In the genomic region with DNA sequence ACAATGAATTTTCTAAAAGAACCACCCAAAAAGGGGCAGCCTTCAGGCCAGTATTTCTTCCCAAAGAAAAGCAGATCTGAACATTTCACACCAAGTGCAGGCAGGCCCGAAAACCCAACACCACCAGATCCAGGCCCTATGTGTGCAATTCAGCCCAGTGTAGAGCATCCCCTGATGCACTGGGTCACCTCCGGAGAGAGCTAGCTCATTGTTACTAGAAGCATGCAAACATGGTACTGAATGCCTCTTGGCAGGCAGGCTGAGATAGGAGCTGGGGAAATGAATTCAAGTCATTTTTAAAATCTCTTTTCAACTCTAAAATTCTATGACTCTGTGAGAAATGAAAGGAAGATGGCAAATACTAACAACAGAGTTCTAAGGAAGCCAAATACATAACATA, we compare ENCODE assay signal across 21 cellular contexts.
"Had no signal": no experiment of that assay in that cellular context is flagged by ENCODE, and none has a peak within 500 bp of the region (broad histone marks: within the 10 kb centered on the region; RNA-seq: fewer than 3 reads in every experiment).

No MANE protein-coding gene starts in this region.

- H3K4me3 Mint-ChIP-seq: activated CD8-positive, alpha-beta memory T cell treated with anti-CD3 and anti-CD28 coated beads, Interleukin-2, amount 10 ng/mL, durations not matched to agents 7 days and 5 days; activated CD8-positive, alpha-beta T cell treated with anti-CD3 and anti-CD28 coated beads for 36 hours; activated naive CD8-positive, alpha-beta T cell treated with anti-CD3 and anti-CD28 coated beads for 36 hours; activated T-helper 17 cell treated with anti-CD3 and anti-CD28 coated beads, Interleukin-2, amount 50 U/mL, for 72 hours; dendritic cell treated with granulocyte-macrophage colony-stimulating factor and Interleukin-4, amounts not matched to agents 40 ng/mL and 50 ng/mL, for 4 days had no signal

- H3K27me3 Mint-ChIP-seq: activated CD8-positive, alpha-beta memory T cell treated with anti-CD3 and anti-CD28 coated beads, Interleukin-2, amount 10 ng/mL, durations not matched to agents 7 days and 5 days; activated CD8-positive, alpha-beta T cell treated with anti-CD3 and anti-CD28 coated beads for 36 hours; activated naive CD8-positive, alpha-beta T cell treated with anti-CD3 and anti-CD28 coated beads for 36 hours; activated T-helper 17 cell treated with anti-CD3 and anti-CD28 coated beads, Interleukin-2, amount 50 U/mL, for 72 hours; dendritic cell treated with granulocyte-macrophage colony-stimulating factor and Interleukin-4, amounts not matched to agents 40 ng/mL and 50 ng/mL, for 4 days; naive B cell had no signal

- ATAC-seq: activated CD8-positive, alpha-beta memory T cell treated with anti-CD3 and anti-CD28 coated beads, Interleukin-2, amount 10 ng/mL, durations not matched to agents 7 days and 5 days; activated CD8-positive, alpha-beta T cell treated with anti-CD3 and anti-CD28 coated beads for 36 hours; activated T-helper 17 cell treated with anti-CD3 and anti-CD28 coated beads, Interleukin-2, amount 50 U/mL, for 72 hours; gastrocnemius medialis; left ventricle myocardium superior had no signal

- DNase-seq: activated CD4-positive, alpha-beta T cell treated with anti-CD3 and anti-CD28 coated beads for 1 hour; activated CD8-positive, alpha-beta memory T cell treated with anti-CD3 and anti-CD28 coated beads, Interleukin-2, amount 10 ng/mL, durations not matched to agents 7 days and 5 days; activated CD8-positive, alpha-beta T cell treated with anti-CD3 and anti-CD28 coated beads for 36 hours; activated naive CD8-positive, alpha-beta T cell treated with anti-CD3 and anti-CD28 coated beads for 36 hours; effector memory CD4-positive, alpha-beta T cell; esophagus squamous epithelium; gastrocnemius medialis; left ventricle myocardium superior; mammary epithelial cell; naive B cell; occipital lobe; posterior cingulate gyrus; SIG-M5; sigmoid colon; SK-N-SH; stimulated activated CD4-positive, alpha-beta T cell treated with anti-CD3 and anti-CD28 coated beads, Interleukin-15, amount 100 ng/mL, for 24 hours; stimulated activated CD8-positive, alpha-beta memory T cell treated with anti-CD3 and anti-CD28 coated beads, Interleukin-4, amount 100 ng/mL, for 48 hours; stimulated activated naive CD4-positive, alpha-beta T cell; upper lobe of left lung had no signal

- H3K27ac ChIP-seq: esophagus squamous epithelium, gastrocnemius medialis, sigmoid colon, upper lobe of left lung had no signal

- H3K9me3 Mint-ChIP-seq: activated CD8-positive, alpha-beta T cell treated with anti-CD3 and anti-CD28 coated beads for 36 hours; activated naive CD8-positive, alpha-beta T cell treated with anti-CD3 and anti-CD28 coated beads for 36 hours; activated T-helper 17 cell treated with anti-CD3 and anti-CD28 coated beads, Interleukin-2, amount 50 U/mL, for 72 hours; dendritic cell treated with granulocyte-macrophage colony-stimulating factor and Interleukin-4, amounts not matched to agents 40 ng/mL and 50 ng/mL, for 4 days; naive B cell had no signal

- H3K27ac Mint-ChIP-seq: activated CD8-positive, alpha-beta memory T cell treated with anti-CD3 and anti-CD28 coated beads, Interleukin-2, amount 10 ng/mL, durations not matched to agents 7 days and 5 days; activated CD8-positive, alpha-beta T cell treated with anti-CD3 and anti-CD28 coated beads for 36 hours; activated naive CD8-positive, alpha-beta T cell treated with anti-CD3 and anti-CD28 coated beads for 36 hours; activated T-helper 17 cell treated with anti-CD3 and anti-CD28 coated beads, Interleukin-2, amount 50 U/mL, for 72 hours; dendritic cell treated with granulocyte-macrophage colony-stimulating factor and Interleukin-4, amounts not matched to agents 40 ng/mL and 50 ng/mL, for 4 days had no signal

- H3K27me3 ChIP-seq: esophagus squamous epithelium, gastrocnemius medialis, sigmoid colon, upper lobe of left lung had no signal
